32 cellular contexts compared by ENCODE assay signal in the genomic region with DNA sequence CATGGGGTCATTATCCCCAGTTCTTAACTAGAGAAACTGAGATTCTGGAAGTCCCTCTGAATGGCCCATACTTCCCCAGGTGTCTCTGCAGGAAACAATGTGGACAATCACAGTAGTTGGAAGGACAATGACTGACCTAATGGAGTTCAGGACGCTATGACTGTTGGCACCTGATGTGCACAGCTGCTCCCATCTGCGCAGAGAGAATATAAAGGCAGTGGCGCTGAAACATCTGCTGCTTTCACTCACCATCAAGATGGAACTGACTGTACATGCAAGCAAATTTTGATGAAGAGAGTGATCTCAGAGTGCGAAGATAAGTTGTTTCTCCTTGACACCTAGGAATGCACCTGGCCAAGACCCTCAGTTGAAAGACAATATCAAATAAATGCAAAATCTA.
"Had no signal": no experiment of that assay in that cellular context is flagged by ENCODE, and none has a peak within 500 bp of the region (broad histone marks: within the 10 kb centered on the region; RNA-seq: fewer than 3 reads in every experiment).

No MANE protein-coding gene starts in this region.

- DNase-seq: naive thymus-derived CD4-positive, alpha-beta T cell; natural killer cell; occipital lobe; ovary; posterior cingulate gyrus; psoas muscle; right cardiac atrium; right lobe of liver; sigmoid colon; spleen; stimulated activated CD4-positive, alpha-beta T cell treated with anti-CD3 and anti-CD28 coated beads, Interleukin-12 subunit alpha, Interleukin-12 subunit beta, amount 100 ng/mL, for 4 hours; stimulated activated CD4-positive, alpha-beta T cell treated with anti-CD3 and anti-CD28 coated beads, Interleukin-1b, Interleukin-23, amount 100 ng/mL, for 48 hours; stimulated activated CD4-positive, alpha-beta T cell treated with anti-CD3 and anti-CD28 coated beads, Interleukin-4, amount 100 ng/mL, for 4 hours; stimulated activated CD8-positive, alpha-beta memory T cell treated with anti-CD3 and anti-CD28 coated beads, Interleukin-4, amount 100 ng/mL, for 48 hours; stimulated activated naive CD4-positive, alpha-beta T cell; stimulated activated naive CD8-positive, alpha-beta T cell treated with anti-CD3 and anti-CD28 coated beads, Interleukin-15, amount 100 ng/mL, for 72 hours; stimulated activated naive CD8-positive, alpha-beta T cell treated with anti-CD3 and anti-CD28 coated beads, Interleukin-15, Interleukin-2, amounts not matched to agents 100 U/mL and 50 U/mL, for 24 hours; substantia nigra; testis; tibial artery; transverse colon; upper lobe of right lung; uterus had no signal

- H3K79me2 ChIP-seq: parathyroid adenoma had no signal

- H3K36me3 Mint-ChIP-seq: naive thymus-derived CD4-positive, alpha-beta T cell; natural killer cell; neural progenitor cell; stimulated activated memory B cell treated with anti-CD40 and anti-IgM and Interleukin-4, amounts not matched to agents 10 μg/mL and 1 μg/mL and 100 μg/mL, for 72 hours; type B pancreatic cell had no signal

- H3K4me2 ChIP-seq: neural progenitor cell, smooth muscle cell had no signal

- H2AFZ ChIP-seq: neural progenitor cell, parathyroid adenoma had no signal

- H3K27me3 ChIP-seq: neural progenitor cell, ovary, right lobe of liver, sigmoid colon, testis, transverse colon, upper lobe of right lung, uterus had no signal

- H3K27ac Mint-ChIP-seq: naive thymus-derived CD4-positive, alpha-beta T cell; natural killer cell; nephron; neural progenitor cell; progenitor cell of endocrine pancreas; stimulated activated memory B cell treated with anti-CD40 and anti-IgM and Interleukin-4, amounts not matched to agents 10 μg/mL and 1 μg/mL and 100 μg/mL, for 72 hours; stimulated activated naive CD8-positive, alpha-beta T cell treated with anti-CD3 and anti-CD28 coated beads, Interleukin-15, amount 100 ng/mL, for 72 hours; type B pancreatic cell had no signal

- H3K9me3 Mint-ChIP-seq: natural killer cell; nephron; neural progenitor cell; stimulated activated memory B cell treated with anti-CD40 and anti-IgM and Interleukin-4, amounts not matched to agents 10 μg/mL and 1 μg/mL and 100 μg/mL, for 72 hours; stimulated activated naive CD8-positive, alpha-beta T cell treated with anti-CD3 and anti-CD28 coated beads, Interleukin-15, amount 100 ng/mL, for 72 hours; type B pancreatic cell had no signal

- H3K27ac ChIP-seq: neural progenitor cell, ovary, parathyroid adenoma, psoas muscle, right lobe of liver, sigmoid colon, skin epidermis, spleen, suprapubic skin, testis, tibial artery, transverse colon, upper lobe of right lung, uterus had no signal

- H3K4me3 ChIP-seq: neural progenitor cell, ovary, psoas muscle, right lobe of liver, sigmoid colon, skin epidermis, smooth muscle cell, spleen, suprapubic skin, testis, tibial artery, transverse colon, upper lobe of right lung, uterus had no signal

- H3K4me3 Mint-ChIP-seq: naive thymus-derived CD4-positive, alpha-beta T cell; natural killer cell; nephron; neural progenitor cell; stimulated activated memory B cell treated with anti-CD40 and anti-IgM and Interleukin-4, amounts not matched to agents 10 μg/mL and 1 μg/mL and 100 μg/mL, for 72 hours; stimulated activated naive CD8-positive, alpha-beta T cell treated with anti-CD3 and anti-CD28 coated beads, Interleukin-15, amount 100 ng/mL, for 72 hours; type B pancreatic cell had no signal

- H3K9ac ChIP-seq: neural progenitor cell, parathyroid adenoma had no signal

- H3K9me3 ChIP-seq: ovary, psoas muscle, right lobe of liver, sigmoid colon, suprapubic skin, testis, tibial artery, transverse colon, upper lobe of right lung, uterus had no signal

- H3K36me3 ChIP-seq: neural progenitor cell, ovary, right lobe of liver, sigmoid colon, spleen, suprapubic skin, tibial artery, transverse colon, upper lobe of right lung, uterus had no signal

- H3K4me1 ChIP-seq: neural progenitor cell, parathyroid adenoma, psoas muscle, right lobe of liver, sigmoid colon, spleen, suprapubic skin, testis, tibial artery, transverse colon, upper lobe of right lung, uterus had no signal

- ATAC-seq: naive thymus-derived CD4-positive, alpha-beta T cell; natural killer cell; psoas muscle; right cardiac atrium; right lobe of liver; stimulated activated memory B cell treated with anti-CD40 and anti-IgM and Interleukin-4, amounts not matched to agents 10 μg/mL and 1 μg/mL and 100 μg/mL, for 72 hours; stimulated activated naive CD8-positive, alpha-beta T cell treated with anti-CD3 and anti-CD28 coated beads, Interleukin-15, amount 100 ng/mL, for 72 hours; stimulated activated naive CD8-positive, alpha-beta T cell treated with anti-CD3 and anti-CD28 coated beads, Interleukin-15, Interleukin-2, amounts not matched to agents 100 U/mL and 50 U/mL, for 24 hours; upper lobe of right lung had no signal

- H3K27me3 Mint-ChIP-seq: stimulated activated naive CD8-positive, alpha-beta T cell treated with anti-CD3 and anti-CD28 coated beads, Interleukin-15, amount 100 ng/mL, for 72 hours had no signal

- H3K4me1 Mint-ChIP-seq: naive thymus-derived CD4-positive, alpha-beta T cell; natural killer cell; stimulated activated memory B cell treated with anti-CD40 and anti-IgM and Interleukin-4, amounts not matched to agents 10 μg/mL and 1 μg/mL and 100 μg/mL, for 72 hours; stimulated activated naive CD8-positive, alpha-beta T cell treated with anti-CD3 and anti-CD28 coated beads, Interleukin-15, amount 100 ng/mL, for 72 hours had no signal
